8 cellular contexts compared by ENCODE assay signal in genomic region chr6:156778615-156779205, GRCh38. TPM values are rescaled to one million over a fixed set of nuclear protein-coding genes. Genes with fewer than 3 reads are reported as not detected.
DNase-seq lines count a peak whose midpoint lies in the region; TF ChIP-seq lines count a peak whose summit lies in the region.

No MANE protein-coding gene starts in this region.

- WGBS in esophagus squamous epithelium, 2 donors = 2% methylated on average over 12 to 16 of the region's 71 CpGs
- 0 to 1% (median 1%) methylated on average over 15 to 60 of the region's 71 CpGs for WGBS in stomach, 5 donors

- H3K4me1 ChIP-seq in esophagus squamous epithelium (peaks cover 4 to 57% (median 39%) of the 10 kb centered on the region in 3 donors), stomach (peaks cover 17 to 60% (median 39%) of the 10 kb centered on the region in 4 donors)

- H3K27ac ChIP-seq in esophagus squamous epithelium = peak overlapping the region; percentile 98 to 99 (median 99)
- H3K27ac ChIP-seq in stomach = peak overlapping the region; percentile 90 to 100 (median 98)

- no peaks in the 10 kb centered on the region for H3K9me3 Mint-ChIP-seq in nephron

- H3K4me3 Mint-ChIP-seq in nephron = peak overlapping the region; percentile 75 to 80 (median 79)

- DNase-seq in NOMO-1 treated with dmso at 0.1 percent for 144 hours (lab: John Stamatoyannopoulos, UW; ENCODE audit: unreplicated experiment) (peak; percentile 7), NOMO-1 treated with DMSO at 0.1 percent for 48 hours (lab: John Stamatoyannopoulos, UW; ENCODE audit: unreplicated experiment) (no peak), NCI-H2171 treated with DMSO at 0.1 percent for 48 hours (lab: John Stamatoyannopoulos, UW) (peak; percentile 50), esophagus squamous epithelium (lab: John Stamatoyannopoulos, UW) (no peak), stomach (peak; percentile 56), kidney glomerular epithelial cell (lab: John Stamatoyannopoulos, UW) (no peak)
- peak; percentile 71 for DNase-seq in activated T-cell treated with anti-CD3 and anti-CD28 coated beads, Interleukin-2, amount 50 U/mL, for 1 hour

- H3K27ac Mint-ChIP-seq in nephron = peak overlapping the region in 2 of 3 experiments; percentile 100

- H3K36me3 Mint-ChIP-seq in nephron (ENCODE audit: low read depth) = no peaks in the 10 kb centered on the region

- no peak for TF ChIP-seq EP300 in stomach (IDR thresholded peaks at IDR 0.05)

- peaks cover 65% of the 10 kb centered on the region for H3K4me1 Mint-ChIP-seq in nephron

- H3K27me3 Mint-ChIP-seq in nephron (ENCODE audit: low read depth) = no peaks in the 10 kb centered on the region

- H3K4me3 ChIP-seq in esophagus squamous epithelium (peak overlapping the region; percentile 83 to 91 (median 86)), stomach (peak overlapping the region; percentile 84 to 95 (median 89))

- peak in 1 of 4 donors; percentile 57 for TF ChIP-seq POLR2A in esophagus squamous epithelium (IDR thresholded peaks at IDR 0.05)
- no peak for TF ChIP-seq POLR2A in stomach (IDR thresholded peaks at IDR 0.05)

- intact Hi-C loops in esophagus squamous epithelium (cut with DNase I) (loop anchor here (5.0 to 10.0 kb wide), 4 partner anchors 56 to 244 kb away; no protein-coding TSS in a partner anchor), stomach (cut with DNase I; ENCODE audit: low total_unique reads) (no loop called here)

- H3K9me3 ChIP-seq in esophagus squamous epithelium (no peaks in the 10 kb centered on the region), stomach (no peaks in the 10 kb centered on the region)

- TF ChIP-seq CTCF in esophagus squamous epithelium (IDR thresholded peaks at IDR 0.05) (no peak), nephron (IDR thresholded peaks at IDR 0.05; ENCODE audit: unreplicated experiment in 3 of 3) (no peak), stomach (IDR thresholded peaks at IDR 0.05) (no peak)

- no peaks in the 10 kb centered on the region for H3K27me3 ChIP-seq in esophagus squamous epithelium
- H3K27me3 ChIP-seq in stomach = no peaks in the 10 kb centered on the region

- no peaks in the 10 kb centered on the region for H3K36me3 ChIP-seq in esophagus squamous epithelium
- no peaks in the 10 kb centered on the region for H3K36me3 ChIP-seq in stomach

RNA-seq across cellular contexts. Expression of gene ARID1B, which starts 1.5 kb away (rescaled TPM):
- total RNA-seq in esophagus squamous epithelium (100 to 1,000 TPM in 1 of 4 donors, 10 to 100 TPM in 3; 25.2 to 103 (median 59.5) TPM), stomach (100 to 1,000 TPM in 3 of 5 donors, 10 to 100 TPM in 2; 31.3 to 183 (median 142) TPM)
- polyA plus RNA-seq in stomach = 1 to 10 TPM; 8.8 to 9.2 (median 9.0) TPM

Comparison
In these comparisons a context has a peak if more than half of its experiments do, and no peak if none do; other contexts are left out.
1. DNase-seq: peak in NOMO-1 treated with dmso at 0.1 percent for 144 hours (single experiment), NCI-H2171 treated with DMSO at 0.1 percent for 48 hours (single experiment), activated T-cell treated with anti-CD3 and anti-CD28 coated beads, Interleukin-2, amount 50 U/mL, for 1 hour (single experiment) and stomach (single experiment); none in NOMO-1 treated with DMSO at 0.1 percent for 48 hours (single experiment), esophagus squamous epithelium (single experiment) and kidney glomerular epithelial cell (single experiment).